12 cellular contexts compared by ENCODE assay signal in the genomic region with DNA sequence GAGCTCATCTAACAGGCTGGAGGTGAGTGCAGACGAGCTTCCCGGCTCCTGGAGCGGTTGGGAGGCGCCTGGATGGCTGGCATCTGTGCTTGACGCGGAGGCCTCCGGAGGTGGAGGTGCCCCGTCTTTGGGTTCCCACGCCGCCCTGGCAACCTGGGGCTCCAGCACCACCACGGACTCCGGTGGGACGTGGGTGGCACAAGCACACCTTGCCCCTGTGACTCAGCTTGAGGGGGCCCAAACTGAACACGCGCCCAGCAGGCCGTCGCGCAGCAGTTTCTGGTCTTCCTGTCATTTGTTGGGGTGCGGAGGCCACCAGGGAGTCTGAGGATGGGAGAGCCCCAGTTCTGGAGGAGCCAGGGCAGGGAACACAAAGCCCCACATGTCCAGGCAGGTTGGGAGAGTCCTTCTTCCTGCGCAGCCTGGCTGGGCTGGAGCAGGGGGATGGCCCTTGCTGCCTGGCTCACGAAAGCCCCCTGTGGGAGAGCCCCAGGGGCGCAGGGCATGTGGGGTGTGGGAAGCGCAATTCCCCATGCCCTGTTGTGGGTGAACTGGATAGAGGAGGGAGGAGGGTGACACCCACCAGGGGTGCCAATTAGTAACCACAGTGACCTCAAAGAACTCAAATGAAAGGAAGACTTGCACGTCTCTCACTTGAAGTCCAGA.
DNase-seq lines count a peak whose midpoint lies in the region; ATAC-seq, FAIRE-seq and TF ChIP-seq lines count a peak whose summit lies in the region.
"Had no signal": no experiment of that assay in that cellular context is flagged by ENCODE, and none has a peak within 500 bp of the region (broad histone marks: within the 10 kb centered on the region; RNA-seq: fewer than 3 reads in every experiment).

No MANE protein-coding gene starts in this region.

- H3K4me3 ChIP-seq in pancreas = no peak overlapping the region
- H3K4me3 ChIP-seq: GM23248 had no signal

- FAIRE-seq in pancreas (lab: Jason Lieb, UNC) (no peak), urothelium cell line (lab: Jason Lieb, UNC) (no peak)

- H3K4me3 Mint-ChIP-seq in chondrocyte (ENCODE audit: unreplicated experiment) = no peak overlapping the region

- DNase-seq in chondrocyte (ENCODE audit: low spot score) (peak; percentile 98), pancreas (peak in 3 of 6 donors; percentile 29 to 85 (median 65)), NCI-H128 (lab: John Stamatoyannopoulos, UW; ENCODE audit: unreplicated experiment) (no peak), Kasumi-1 (lab: John Stamatoyannopoulos, UW) (no peak), urothelium cell line (ENCODE audit: low spot score) (no peak)
- DNase-seq: foreskin melanocyte; naive B cell; NCI-H524 treated with DMSO at 0.1 percent for 48 hours; stimulated activated CD4-positive, alpha-beta T cell treated with anti-CD3 and anti-CD28 coated beads, Interleukin-4, amount 100 ng/mL, for 24 hours had no signal

- WGBS in pancreas, 2 donors = 34 to 43% methylated on average over 24 of the region's 24 CpGs

- no peaks in the 10 kb centered on the region for H3K27me3 Mint-ChIP-seq in chondrocyte (ENCODE audit: low read depth)
- H3K27me3 Mint-ChIP-seq: naive B cell had no signal

- ATAC-seq in GM18511 (IDR thresholded peaks at IDR 0.05; ENCODE audit: unreplicated experiment) = peak; percentile 51
- ATAC-seq in HG02852 (IDR thresholded peaks at IDR 0.05; ENCODE audit: unreplicated experiment) = peak; percentile 51
- peak in 3 of 4 donors; percentile 25 to 46 (median 28) for ATAC-seq in pancreas

- H3K9me3 Mint-ChIP-seq in chondrocyte (ENCODE audit: low read depth) = peaks cover 54% of the 10 kb centered on the region

- H3K36me3 ChIP-seq in pancreas = no peaks in the 10 kb centered on the region

- intact Hi-C loops in pancreas (cut with DNase I) = loop anchor here in 1 of 3 donors (5.0 kb wide), 1 partner anchor 757 kb away; no protein-coding TSS in a partner anchor

- H3K27ac Mint-ChIP-seq in chondrocyte (ENCODE audit: unreplicated experiment) = no peak overlapping the region
- H3K27ac Mint-ChIP-seq: naive B cell had no signal

- H3K9me3 ChIP-seq in pancreas = peaks cover 0 to 4% (median 0%) of the 10 kb centered on the region in 4 donors

- no peak for TF ChIP-seq CTCF in chondrocyte (IDR thresholded peaks at IDR 0.05)
- TF ChIP-seq CTCF in pancreas (IDR thresholded peaks at IDR 0.05) = no peak

- H3K27me3 ChIP-seq in pancreas = no peaks in the 10 kb centered on the region

- H3K4me1 Mint-ChIP-seq in chondrocyte (ENCODE audit: low read depth) = no peaks in the 10 kb centered on the region

- peaks cover 11% of the 10 kb centered on the region for H3K36me3 Mint-ChIP-seq in chondrocyte (ENCODE audit: low read depth)

- H3K27ac ChIP-seq in pancreas = no peak overlapping the region
- H3K27ac ChIP-seq: GM23248 had no signal

- no peaks in the 10 kb centered on the region for H3K4me1 ChIP-seq in pancreas
